Comparison of ENCODE assay signal across 9 cellular contexts in genomic region chr20:33761698-33762250, GRCh38.
"Had no signal": no experiment of that assay in that cellular context is flagged by ENCODE, and none has a peak within 500 bp of the region (broad histone marks: within the 10 kb centered on the region; RNA-seq: fewer than 3 reads in every experiment).

No MANE protein-coding gene starts in this region.

- H3K4me1 ChIP-seq: HAP-1 had no signal

- DNase-seq: H7, HFFc6, IMR-90, KBM-7 had no signal

- H2AFZ ChIP-seq: GM23338 had no signal

- H3K36me3 ChIP-seq: HAP-1 had no signal

- ATAC-seq: GM23338, HCT116 had no signal

- H3K9ac ChIP-seq: KMS-11 had no signal

- H3K27ac ChIP-seq: HL-60, KMS-11 had no signal

- H3K9me3 ChIP-seq: HAP-1 had no signal

- H3K4me2 ChIP-seq: GM23338, KMS-11 had no signal

- H3K4me3 ChIP-seq: GM23338, HAP-1 had no signal
